Comparison of ENCODE assay signal across 15 cellular contexts in the genomic region with DNA sequence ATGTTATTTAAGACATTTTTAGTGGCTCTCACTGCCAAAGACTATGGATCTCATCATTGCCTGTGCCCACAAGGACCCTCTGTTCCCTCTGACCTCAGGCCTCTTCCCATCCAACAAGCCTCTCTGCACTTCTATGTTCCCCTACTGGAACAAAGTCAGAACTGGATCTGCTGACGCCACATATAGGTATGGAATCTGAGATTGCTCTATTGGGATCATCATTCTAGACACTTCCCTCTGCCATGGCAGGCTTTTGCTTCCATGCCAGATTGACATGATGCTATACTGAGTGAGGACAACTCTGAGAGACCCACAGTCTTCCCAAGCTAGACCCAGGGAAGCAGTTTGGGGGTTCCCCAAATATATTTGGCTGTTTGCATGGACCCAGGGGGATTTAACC.
DNase-seq lines count a peak whose midpoint lies in the region; ATAC-seq, FAIRE-seq and TF ChIP-seq lines count a peak whose summit lies in the region.
"Had no signal": no experiment of that assay in that cellular context is flagged by ENCODE, and none has a peak within 500 bp of the region (broad histone marks: within the 10 kb centered on the region; RNA-seq: fewer than 3 reads in every experiment).

No MANE protein-coding gene starts in this region.

- no peak for TF ChIP-seq POLR2A in H1 (IDR thresholded peaks at IDR 0.05; ENCODE audit: control extremely low read depth in 1 of 2, low read depth in 2 of 2, low read length in 2 of 2)
- TF ChIP-seq POLR2A in vagina (IDR thresholded peaks at IDR 0.05), result no peak

- no peak overlapping the region for H3K4me3 Mint-ChIP-seq in GM23338
- H3K4me3 Mint-ChIP-seq: B cell; CD8-positive, alpha-beta T cell had no signal

- no peaks in the 10 kb centered on the region for H3K79me1 ChIP-seq in H1 (ENCODE audit: low read depth, low read length)
- no peaks in the 10 kb centered on the region for H3K79me1 ChIP-seq in trophoblast cell (ENCODE audit: low read length)

- CTCF ChIA-PET in H1 (lab: Charles Lee; ENCODE audit: partially characterized antibody), result interaction anchor here (0.8 to 0.9 kb wide), 2 partner anchors 10 to 51 kb away, joined by 3 read pairs; no protein-coding TSS in a partner anchor

- H2BK20ac ChIP-seq in H1 (ENCODE audit: low read length), result peak overlapping the region; percentile 66

- TF ChIP-seq RAD21 in H1 (IDR thresholded peaks at IDR 0.05 in 1 of 2, conservative IDR thresholded peaks at IDR 0.05 in 1 of 2; ENCODE audit: low read depth in 2 of 2, low read length in 2 of 2), result no peak

- no peaks in the 10 kb centered on the region for H3K23me2 ChIP-seq in H1 (ENCODE audit: low read depth, low read length)

- H3K14ac ChIP-seq in H1 (ENCODE audit: insufficient read length) (no peak overlapping the region), trophoblast cell (ENCODE audit: low read length) (no peak overlapping the region)

- H3K27me3 Mint-ChIP-seq in GM23338 (ENCODE audit: insufficient read depth, low read depth, poor library complexity), result no peaks in the 10 kb centered on the region

- H2BK12ac ChIP-seq in H1 (ENCODE audit: low read depth, low read length) (0 out of 2 replicates have a peak overlapping the region, but pooled peaks have one; percentile 23), trophoblast cell (ENCODE audit: low read length) (no peak overlapping the region)

- H2BK120ac ChIP-seq in H1 (replicated peaks; ENCODE audit: low read depth, low read length), result no peak overlapping the region
- H2BK120ac ChIP-seq in trophoblast cell (ENCODE audit: insufficient read depth, low read length, poor library complexity), result no peak overlapping the region

- POLR2A ChIA-PET in H1 (lab: Charles Lee; ENCODE audit: partially characterized antibody), result interaction anchor here (1.4 kb wide), 1 partner anchor 36 kb away, joined by 3 read pairs; no protein-coding TSS in a partner anchor

- 92% methylated on average over 1 of the region's 1 CpG; no CpG with 5 or more reads in 1 of the 2 experiments for WGBS in H1 (ENCODE audit: extremely low coverage in 1 of 2, insufficient coverage in 1 of 2, insufficient read length in 1 of 2, insufficient replicate concordance in 2 of 2, low coverage in 1 of 2, low lambda C conversion rate in 2 of 2, missing lambda C conversion rate in 1 of 2), 2 experiments
- WGBS in trophoblast cell (ENCODE audit: extremely low coverage, insufficient coverage, insufficient read length), result no CpG with 5 or more reads among the region's 1 CpG

- no peak overlapping the region for H3K4ac ChIP-seq in H1 (replicated peaks; ENCODE audit: insufficient read length, low read depth, low read length)
- H3K4ac ChIP-seq in trophoblast cell (ENCODE audit: low read depth, low read length), result no peak overlapping the region

- no peak overlapping the region for H3K56ac ChIP-seq in H1 (replicated peaks; ENCODE audit: insufficient read length, low read depth, low read length)

- peaks cover 4% of the 10 kb centered on the region; the same call in 1 of the 3 replicates for H3K36me3 Mint-ChIP-seq in GM23338 (ENCODE audit: low read depth)
- H3K36me3 Mint-ChIP-seq: CD8-positive, alpha-beta T cell had no signal

- H3K4me1 ChIP-seq in GM23338 (ENCODE audit: insufficient read depth) (peaks cover 18% of the 10 kb centered on the region), H1 (replicated peaks in 1 of 4; ENCODE audit: control insufficient read depth in 3 of 4, insufficient read depth in 4 of 4, low read length in 3 of 4) (peaks cover 0 to 10% (median 3%) of the 10 kb centered on the region in 4 experiments; a peak in 3 of 7 replicates), trophoblast cell (ENCODE audit: control insufficient read depth in 1 of 2, insufficient read depth in 2 of 2, low read length in 2 of 2) (no peaks in the 10 kb centered on the region), vagina (peaks cover 38% of the 10 kb centered on the region)
- H3K4me1 ChIP-seq: HAP-1 had no signal

- no peak overlapping the region for H3K4me3 ChIP-seq in GM23338
- no peak overlapping the region for H3K4me3 ChIP-seq in H1 (ENCODE audit: extremely low read depth in 1 of 4, insufficient read depth in 2 of 4, low read depth in 3 of 4, low read length in 4 of 4)
- H3K4me3 ChIP-seq in trophoblast cell (ENCODE audit: low read depth, low read length), result no peak overlapping the region
- H3K4me3 ChIP-seq in vagina, result no peak overlapping the region
- H3K4me3 ChIP-seq: BLaER1 treated with 17β-estradiol and CSF1 and Interleukin-3, amounts not matched to agents 10 nM and 100 nM; HAP-1 had no signal

- TF ChIP-seq CTCF in GM23338 (conservative IDR thresholded peaks at IDR 0.05; ENCODE audit: low read depth in 2 of 2) (no peak), H1 (IDR thresholded peaks at IDR 0.05; ENCODE audit: control extremely low read depth in 1 of 3, insufficient read depth in 1 of 3, low read depth in 1 of 3, low read length in 3 of 3) (no peak), vagina (IDR thresholded peaks at IDR 0.05) (no peak)

- H3K4me1 Mint-ChIP-seq in GM23338, result peaks cover 18% of the 10 kb centered on the region
- H3K4me1 Mint-ChIP-seq: B cell had no signal

- H2BK5ac ChIP-seq in H1 (ENCODE audit: low read depth, low read length) (no peak overlapping the region), trophoblast cell (ENCODE audit: low read depth, low read length, poor library complexity) (no peak overlapping the region)

- no peaks in the 10 kb centered on the region for H3K27me3 ChIP-seq in GM23338 (ENCODE audit: insufficient read depth)
- no peaks in the 10 kb centered on the region for H3K27me3 ChIP-seq in H1 (replicated peaks in 1 of 4; ENCODE audit: control insufficient read depth in 3 of 4, extremely low read depth in 1 of 4, insufficient read depth in 3 of 4, low read length in 3 of 4)
- no peaks in the 10 kb centered on the region for H3K27me3 ChIP-seq in trophoblast cell (ENCODE audit: insufficient read depth, low read length)
- no peaks in the 10 kb centered on the region for H3K27me3 ChIP-seq in vagina
- H3K27me3 ChIP-seq: BLaER1 treated with 17β-estradiol and CSF1 and Interleukin-3, amounts not matched to agents 10 nM and 100 nM had no signal

- ATAC-seq in GM23338, result no peak
- ATAC-seq in GM21786 (IDR thresholded peaks at IDR 0.05; ENCODE audit: unreplicated experiment), result no peak
- ATAC-seq: CD8-positive, alpha-beta T cell had no signal

- no peaks in the 10 kb centered on the region for H3F3A ChIP-seq in GM23338 (replicated peaks; ENCODE audit: low read depth)

- no peaks in the 10 kb centered on the region for H4K20me1 ChIP-seq in GM23338 (replicated peaks; ENCODE audit: insufficient read depth)
- H4K20me1 ChIP-seq in H1 (replicated peaks in 1 of 2; ENCODE audit: control insufficient read depth in 1 of 2, insufficient read depth in 2 of 2, low read length in 2 of 2), result no peaks in the 10 kb centered on the region
- H4K20me1 ChIP-seq: BLaER1 treated with 17β-estradiol and CSF1 and Interleukin-3, amounts not matched to agents 10 nM and 100 nM had no signal

- intact Hi-C loops in vagina (cut with DNase I), result no loop called here

- peak overlapping the region; percentile 85; the same call in 1 of the 2 replicates for H2AFZ ChIP-seq in GM23338
- 0 out of 2 replicates have a peak overlapping the region, but pooled peaks have one; percentile 84 for H2AFZ ChIP-seq in H1 (ENCODE audit: low read length)
- H2AFZ ChIP-seq in trophoblast cell (ENCODE audit: insufficient read depth, low read length, poor library complexity), result no peak overlapping the region

- H3K9me3 ChIP-seq in H1 (ENCODE audit: insufficient read depth in 2 of 2, low read depth in 1 of 2, low read length in 1 of 2), result peaks cover 11 to 14% of the 10 kb centered on the region in 2 experiments; a peak in 3 of 4 replicates
- no peaks in the 10 kb centered on the region for H3K9me3 ChIP-seq in trophoblast cell (ENCODE audit: insufficient read depth, low read depth, low read length)
- H3K9me3 ChIP-seq in vagina, result no peaks in the 10 kb centered on the region
- H3K9me3 ChIP-seq: HAP-1 had no signal

- H4K91ac ChIP-seq in H1 (replicated peaks; ENCODE audit: insufficient read length, low read length) (no peak overlapping the region), trophoblast cell (ENCODE audit: low read depth, low read length) (no peak overlapping the region)

- DNase-seq in GM23338 (ENCODE audit: low spot score) (no peak), H1 (ENCODE audit: low read depth in 1 of 2, low spot score in 2 of 2) (no peak), trophoblast cell (peak; percentile 22 to 54), vagina (ENCODE audit: extremely low spot score in 2 of 2) (no peak), NCI-H2171 (lab: John Stamatoyannopoulos, UW) (no peak), glomerular visceral epithelial cell (ENCODE audit: extremely low spot score) (no peak)
- DNase-seq: Calu3; CD8-positive, alpha-beta T cell; DMS79 treated with DMSO at 0.1 percent for 48 hours; GF-D8 had no signal

- H4K5ac ChIP-seq in H1 (ENCODE audit: insufficient read length, low read depth, low read length), result no peak overlapping the region

- no peak overlapping the region for H2BK15ac ChIP-seq in H1 (ENCODE audit: low read length)

- H3K9me3 Mint-ChIP-seq in GM23338, result peaks cover 18% of the 10 kb centered on the region

- no peak overlapping the region for H3K18ac ChIP-seq in H1 (ENCODE audit: extremely low read depth, low read length)
- no peak overlapping the region for H3K18ac ChIP-seq in trophoblast cell (ENCODE audit: low read length)

- H3K23ac ChIP-seq in H1 (ENCODE audit: insufficient read length) (no peak overlapping the region), trophoblast cell (ENCODE audit: low read length) (no peak overlapping the region)

- H3K79me2 ChIP-seq in GM23338 (replicated peaks; ENCODE audit: insufficient read depth), result no peaks in the 10 kb centered on the region
- H3K79me2 ChIP-seq in H1 (ENCODE audit: control insufficient read depth in 1 of 2, insufficient read depth in 2 of 2, low read length in 2 of 2), result no peaks in the 10 kb centered on the region
- H3K79me2 ChIP-seq in trophoblast cell (ENCODE audit: control insufficient read depth, insufficient read depth, low read length, poor library complexity), result no peaks in the 10 kb centered on the region

- H4K8ac ChIP-seq in H1 (ENCODE audit: extremely low read depth, insufficient read depth, low read length), result no peak overlapping the region
- no peak overlapping the region for H4K8ac ChIP-seq in trophoblast cell (ENCODE audit: low read depth, low read length)

- H3K36me3 ChIP-seq in GM23338 (ENCODE audit: insufficient read depth) (0 out of 2 replicates have a peak, but pooled peaks cover 8% of the 10 kb centered on the region), H1 (ENCODE audit: control insufficient read depth in 2 of 4, insufficient read depth in 4 of 4, low read length in 3 of 4) (no peaks in the 10 kb centered on the region; a peak in 1 of 8 replicates), trophoblast cell (ENCODE audit: control insufficient read depth in 1 of 2, insufficient read depth in 2 of 2, low read length in 2 of 2) (no peaks in the 10 kb centered on the region), vagina (no peaks in the 10 kb centered on the region)
- H3K36me3 ChIP-seq: BLaER1 treated with 17β-estradiol and CSF1 and Interleukin-3, amounts not matched to agents 10 nM and 100 nM; HAP-1 had no signal

- no peak overlapping the region for H3K27ac Mint-ChIP-seq in GM23338
- H3K27ac Mint-ChIP-seq: B cell; CD8-positive, alpha-beta T cell had no signal

- H3K9ac ChIP-seq in H1 (replicated peaks in 1 of 4; ENCODE audit: extremely low read depth in 1 of 4, low read depth in 3 of 4, low read length in 3 of 4) (no peak overlapping the region), trophoblast cell (ENCODE audit: low read length) (no peak overlapping the region)

- H2AK5ac ChIP-seq in H1 (ENCODE audit: low read depth, low read length) (0 out of 2 replicates have a peak overlapping the region, but pooled peaks have one; percentile 19), trophoblast cell (ENCODE audit: low read length) (no peak overlapping the region)

- no peak for TF ChIP-seq EP300 in H1 (IDR thresholded peaks at IDR 0.05; ENCODE audit: borderline replicate concordance in 1 of 2, low read depth in 2 of 2, low read length in 2 of 2)

- H3K27ac ChIP-seq in GM23338 (ENCODE audit: low read depth) (no peak overlapping the region), H1 (ENCODE audit: low read depth, low read length) (no peak overlapping the region), trophoblast cell (ENCODE audit: low read depth, low read length) (no peak overlapping the region), vagina (peak overlapping the region; percentile 24)
- H3K27ac ChIP-seq: 22Rv1 had no signal

- no peaks in the 10 kb centered on the region; the same call in 1 of the 2 replicates for H3K9me2 ChIP-seq in GM23338 (ENCODE audit: insufficient read depth)

- H3K4me2 ChIP-seq in GM23338 (peak overlapping the region; percentile 44; the same call in 1 of the 2 replicates), H1 (ENCODE audit: insufficient read depth in 1 of 2, low read depth in 2 of 2, low read length in 2 of 2) (no peak overlapping the region), trophoblast cell (ENCODE audit: low read length) (no peak overlapping the region)

- FAIRE-seq in H1 (lab: Jason Lieb, UNC), result no peak

- H4K12ac ChIP-seq in trophoblast cell (ENCODE audit: low read depth, low read length), result no peak overlapping the region

Comparison
In these comparisons a context has a peak if more than half of its experiments do, and no peak if none do; other contexts are left out.
1. DNase-seq: peak in trophoblast cell (2 of 2); none in GM23338 (single experiment), H1 (0 of 2), vagina (0 of 2), NCI-H2171 (single experiment) and glomerular visceral epithelial cell (single experiment).